Comparison of ENCODE assay signal across 10 cellular contexts in the genomic region with DNA sequence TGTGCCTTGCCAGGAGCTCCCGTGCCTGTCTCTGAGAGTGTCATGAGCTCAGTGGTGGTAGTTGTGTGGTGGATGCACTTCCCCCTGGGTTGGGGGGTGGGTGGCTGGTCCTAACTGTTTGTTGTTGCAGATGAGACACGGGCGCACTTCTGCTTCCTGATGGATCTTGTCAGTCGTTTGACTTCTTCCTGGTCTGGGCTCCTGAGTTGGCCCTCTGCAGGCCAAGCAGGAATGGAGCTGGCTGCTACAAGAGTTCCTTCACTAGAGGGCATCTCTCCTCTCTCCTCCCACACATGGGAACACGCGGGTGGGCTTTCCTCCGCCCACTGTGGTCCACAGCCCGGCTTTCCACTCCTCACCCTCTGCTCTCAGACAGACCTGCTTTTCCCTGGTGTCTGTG.
DNase-seq lines count a peak whose midpoint lies in the region; ATAC-seq and TF ChIP-seq lines count a peak whose summit lies in the region.
"Had no signal": no experiment of that assay in that cellular context is flagged by ENCODE, and none has a peak within 500 bp of the region (broad histone marks: within the 10 kb centered on the region; RNA-seq: fewer than 3 reads in every experiment).

No MANE protein-coding gene starts in this region.

- DNase-seq in DMS114 treated with DMSO at 0.1 percent for 48 hours (lab: John Stamatoyannopoulos, UW; ENCODE audit: unreplicated experiment) (peak; percentile 40), LNCaP clone FGC (ENCODE audit: low read depth) (no peak), astrocyte of the spinal cord (ENCODE audit: low read depth, low spot score) (no peak), right lobe of liver (no peak), Karpas-422 (no peak), germinal center (ENCODE audit: low spot score) (no peak)
- DNase-seq: NCI-H1436 had no signal

- H3K4me2 ChIP-seq in Karpas-422 (ENCODE audit: low read depth, low read length, poor library complexity, severe bottlenecking) = no peak overlapping the region

- H3K4me3 ChIP-seq in LNCaP clone FGC (ENCODE audit: low read depth, low read length) (no peak overlapping the region), astrocyte of the spinal cord (ENCODE audit: low read depth, low read length) (no peak overlapping the region), right lobe of liver (no peak overlapping the region), Karpas-422 (ENCODE audit: low read length) (no peak overlapping the region)
- H3K4me3 ChIP-seq: ascending aorta had no signal

- H3K9ac ChIP-seq in Karpas-422 (ENCODE audit: low read length) = no peak overlapping the region

- no peak for TF ChIP-seq POLR2A in right lobe of liver (IDR thresholded peaks at IDR 0.05)

- no peaks in the 10 kb centered on the region for H3K9me2 ChIP-seq in Karpas-422 (replicated peaks; ENCODE audit: insufficient read depth, low read length)

- H3K36me3 ChIP-seq in right lobe of liver = no peaks in the 10 kb centered on the region
- H3K36me3 ChIP-seq in Karpas-422 (ENCODE audit: insufficient read depth, low read length) = no peaks in the 10 kb centered on the region
- H3K36me3 ChIP-seq: ascending aorta had no signal

- 0% methylated on average over 4 of the region's 8 CpGs for WGBS in right lobe of liver (ENCODE audit: insufficient coverage, low coverage, low lambda C conversion rate, missing lambda C conversion rate)

- H3K27me3 ChIP-seq in right lobe of liver = peaks cover 0 to 16% of the 10 kb centered on the region in 2 donors
- H3K27me3 ChIP-seq in Karpas-422 (ENCODE audit: low read length) = no peaks in the 10 kb centered on the region
- H3K27me3 ChIP-seq: ascending aorta had no signal

- ATAC-seq in right lobe of liver = no peak
- ATAC-seq in GM18858 (IDR thresholded peaks at IDR 0.05; ENCODE audit: unreplicated experiment) = no peak
- ATAC-seq in GM21737 (IDR thresholded peaks at IDR 0.05; ENCODE audit: unreplicated experiment) = no peak

- H2AFZ ChIP-seq in Karpas-422 (ENCODE audit: low read length) = no peak overlapping the region

- H3K4me1 ChIP-seq in right lobe of liver = peaks cover 0 to 6% (median 0%) of the 10 kb centered on the region in 4 donors
- no peaks in the 10 kb centered on the region for H3K4me1 ChIP-seq in Karpas-422 (ENCODE audit: low read length)
- H3K4me1 ChIP-seq: ascending aorta had no signal

- H3K27ac ChIP-seq in right lobe of liver (no peak overlapping the region), Karpas-422 (ENCODE audit: low read length) (no peak overlapping the region)
- H3K27ac ChIP-seq: ascending aorta had no signal

- intact Hi-C loops in right lobe of liver (cut with DNase I) = no loop called here

- no peaks in the 10 kb centered on the region for H4K20me1 ChIP-seq in Karpas-422 (ENCODE audit: insufficient read depth, low read depth, low read length)

- H3K9me3 ChIP-seq in right lobe of liver = no peaks in the 10 kb centered on the region
- no peaks in the 10 kb centered on the region for H3K9me3 ChIP-seq in Karpas-422 (ENCODE audit: low read length)
- H3K9me3 ChIP-seq: ascending aorta had no signal

- no peaks in the 10 kb centered on the region for H3K79me2 ChIP-seq in Karpas-422 (ENCODE audit: low read length)

- in situ Hi-C loops in astrocyte of the spinal cord (cut with HindIII; ENCODE audit: low sequenced_read_pairs) = no loop called here

- TF ChIP-seq CTCF in LNCaP clone FGC (IDR thresholded peaks at IDR 0.05; ENCODE audit: control insufficient read depth, extremely low read depth, insufficient read depth) (peak; percentile 51), astrocyte of the spinal cord (IDR thresholded peaks at IDR 0.05; ENCODE audit: low read depth, low read length) (peak; percentile 43), right lobe of liver (IDR thresholded peaks at IDR 0.05) (peak in 3 of 4 donors; percentile 19 to 28 (median 21))
